11 cellular contexts compared by ENCODE assay signal in the genomic region with DNA sequence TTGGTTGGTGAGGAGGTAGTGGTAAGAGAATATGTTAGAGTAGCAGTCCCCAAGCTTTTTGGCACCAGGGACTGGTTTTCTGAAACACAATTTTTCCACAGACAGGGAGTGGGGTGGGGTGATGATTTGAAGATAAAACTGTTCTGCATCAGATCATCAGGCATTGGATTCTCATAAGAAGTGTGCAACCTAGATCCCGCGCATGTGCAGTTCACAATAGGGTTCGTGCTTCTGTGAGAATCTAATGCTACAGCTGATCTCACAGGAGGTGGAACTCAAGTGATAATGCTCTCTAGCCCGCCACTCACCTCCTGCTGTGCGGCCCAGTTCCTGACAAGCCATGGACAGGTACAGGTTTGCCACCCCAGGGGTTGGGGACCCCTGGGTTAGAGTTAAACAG.
"Had no signal": no experiment of that assay in that cellular context is flagged by ENCODE, and none has a peak within 500 bp of the region (broad histone marks: within the 10 kb centered on the region; RNA-seq: fewer than 3 reads in every experiment).

No MANE protein-coding gene starts in this region.

- H3K36me3 ChIP-seq: HAP-1 had no signal

- H3K4me2 ChIP-seq: GM23338 had no signal

- H3K27ac Mint-ChIP-seq: GM23338, H9, HFFc6 had no signal

- DNase-seq: GM23248, GOT3, H7, H9, HCEC 1CT, HFFc6 had no signal

- H3K4me3 Mint-ChIP-seq: GM23338, H9, HFFc6 had no signal

- H3K27ac ChIP-seq: GM23248 had no signal

- H2AFZ ChIP-seq: GM23248, GM23338 had no signal

- H3K4me1 Mint-ChIP-seq: GM23338, H9 had no signal

- FAIRE-seq: H1, H54 had no signal

- H3K9me3 ChIP-seq: HAP-1 had no signal

- H3K9ac ChIP-seq: GM23248 had no signal

- ATAC-seq: GM23338, HCT116 had no signal

- H3K4me3 ChIP-seq: GM23248, GM23338, HAP-1 had no signal
